In the genomic region with DNA sequence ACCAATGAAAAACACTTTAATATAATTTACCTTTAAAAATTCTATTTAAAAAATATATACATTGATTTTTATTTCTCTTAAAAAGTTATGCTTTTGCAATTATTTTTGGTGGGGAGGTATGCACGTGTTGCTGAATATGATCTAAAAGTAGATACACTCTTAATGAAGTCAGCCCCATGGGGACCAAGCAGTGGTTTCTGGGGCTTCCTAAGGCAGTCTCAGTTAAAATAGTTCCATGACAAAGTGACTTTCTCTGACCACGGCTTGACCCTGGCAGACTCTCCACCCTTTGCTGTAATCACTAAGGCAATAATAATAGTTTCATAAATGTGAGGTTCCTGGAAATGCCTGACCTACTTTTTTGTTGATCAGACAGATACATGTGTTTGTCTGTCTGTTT, we compare ENCODE assay signal across 14 cellular contexts. TPM values are rescaled to one million over a fixed set of nuclear protein-coding genes. Genes with fewer than 3 reads are reported as not detected.
DNase-seq lines count a peak whose midpoint lies in the region; ATAC-seq lines count a peak whose summit lies in the region.
"Had no signal": no experiment of that assay in that cellular context is flagged by ENCODE, and none has a peak within 500 bp of the region (broad histone marks: within the 10 kb centered on the region; RNA-seq: fewer than 3 reads in every experiment).

No MANE protein-coding gene starts in this region.

- H3K27ac Mint-ChIP-seq in activated naive CD8-positive, alpha-beta T cell treated with anti-CD3 and anti-CD28 coated beads for 36 hours: no peak overlapping the region
- H3K27ac Mint-ChIP-seq: activated B cell treated with CpG ODN at 0.5 μM for 24 hours had no signal

- no peaks in the 10 kb centered on the region for H3K27me3 ChIP-seq in neuronal stem cell (ENCODE audit: control insufficient read depth in 3 of 3, insufficient read depth in 3 of 3, low read depth in 1 of 3, low read length in 3 of 3)
- H3K27me3 ChIP-seq: pancreas, testis had no signal

- H3K9ac ChIP-seq in neuronal stem cell (ENCODE audit: low read depth, low read length, poor library complexity): no peak overlapping the region

- H3K4me2 ChIP-seq in neuronal stem cell (ENCODE audit: insufficient read depth, low read length, poor library complexity, severe bottlenecking): no peak overlapping the region

- H4K91ac ChIP-seq in neuronal stem cell (ENCODE audit: low read depth, low read length, poor library complexity): no peak overlapping the region

- H3K14ac ChIP-seq in neuronal stem cell (ENCODE audit: low read length): no peak overlapping the region

- no peaks in the 10 kb centered on the region for H3K36me3 ChIP-seq in neuronal stem cell (replicated peaks in 1 of 2; ENCODE audit: control insufficient read depth in 2 of 2, insufficient read depth in 2 of 2, low read length in 2 of 2)

- H2AK5ac ChIP-seq in neuronal stem cell (ENCODE audit: low read depth, low read length): no peak overlapping the region

- WGBS in neuronal stem cell (ENCODE audit: extremely low coverage in 2 of 2, insufficient read length in 2 of 2, insufficient replicate concordance in 1 of 2), 2 donors: no CpG with 5 or more reads among the region's 2 CpGs

- no peak overlapping the region for H3K4ac ChIP-seq in neuronal stem cell (ENCODE audit: low read length)

- no peak overlapping the region for H3K4me3 ChIP-seq in neuronal stem cell (ENCODE audit: low read length in 2 of 2)
- H3K4me3 ChIP-seq: pancreas, testis had no signal

- H3K36me3 Mint-ChIP-seq in activated naive CD8-positive, alpha-beta T cell treated with anti-CD3 and anti-CD28 coated beads for 36 hours: peaks cover 57% of the 10 kb centered on the region

- no peaks in the 10 kb centered on the region for H3K27me3 Mint-ChIP-seq in activated naive CD8-positive, alpha-beta T cell treated with anti-CD3 and anti-CD28 coated beads for 36 hours
- H3K27me3 Mint-ChIP-seq: activated B cell treated with CpG ODN at 0.5 μM for 24 hours had no signal

- no peak overlapping the region for H3K23ac ChIP-seq in neuronal stem cell (ENCODE audit: low read depth, low read length, poor library complexity)

- ATAC-seq in HG02885 (IDR thresholded peaks at IDR 0.05; ENCODE audit: poor library complexity, unreplicated experiment) (peak; percentile 89), GM18873 (IDR thresholded peaks at IDR 0.05; ENCODE audit: low FRiP score, unreplicated experiment) (no peak)

- peaks cover 47% of the 10 kb centered on the region for H3K4me1 Mint-ChIP-seq in activated naive CD8-positive, alpha-beta T cell treated with anti-CD3 and anti-CD28 coated beads for 36 hours

- no peak overlapping the region for H3K27ac ChIP-seq in neuronal stem cell (replicated peaks; ENCODE audit: low read length)
- H3K27ac ChIP-seq: pancreas, testis had no signal

- no peak overlapping the region for H2BK5ac ChIP-seq in neuronal stem cell (ENCODE audit: low read length)

- DNase-seq in stimulated activated naive CD4-positive, alpha-beta T cell treated with Interleukin-2 at 50 U/mL for 16 hours (lab: John Stamatoyannopoulos, UW): peak; percentile 47
- DNase-seq in stimulated activated naive CD4-positive, alpha-beta T cell (lab: John Stamatoyannopoulos, UW): no peak
- peak; percentile 42 for DNase-seq in activated naive CD8-positive, alpha-beta T cell treated with anti-CD3 and anti-CD28 coated beads for 36 hours
- DNase-seq in stromal cell of bone marrow (ENCODE audit: low read depth) (peak; percentile 18), neuronal stem cell (ENCODE audit: low spot score) (no peak), NCI-H748 treated with DMSO at 0.1 percent for 48 hours (lab: John Stamatoyannopoulos, UW) (no peak)
- DNase-seq: activated B cell treated with CpG ODN at 0.5 μM for 24 hours; AML-193; NCI-H226; pancreas; stimulated activated CD4-positive, alpha-beta T cell treated with anti-CD3 and anti-CD28 coated beads, Interleukin-4, amount 100 ng/mL, for 1 hour; testis had no signal

- H3K18ac ChIP-seq in neuronal stem cell (ENCODE audit: low read length): no peak overlapping the region

- no peaks in the 10 kb centered on the region for H3K9me3 ChIP-seq in neuronal stem cell (replicated peaks in 1 of 2; ENCODE audit: control insufficient read depth in 2 of 2, insufficient read depth in 1 of 2, low read depth in 1 of 2, low read length in 2 of 2)
- H3K9me3 ChIP-seq: pancreas, testis had no signal

- H2AFZ ChIP-seq in neuronal stem cell (ENCODE audit: low read length): no peak overlapping the region

- H3K4me3 Mint-ChIP-seq in activated naive CD8-positive, alpha-beta T cell treated with anti-CD3 and anti-CD28 coated beads for 36 hours: no peak overlapping the region
- H3K4me3 Mint-ChIP-seq: activated B cell treated with CpG ODN at 0.5 μM for 24 hours had no signal

- peaks cover 1% of the 10 kb centered on the region for H3K79me1 ChIP-seq in neuronal stem cell (ENCODE audit: low read depth, low read length)

- no peaks in the 10 kb centered on the region for H3K4me1 ChIP-seq in neuronal stem cell (ENCODE audit: control insufficient read depth in 2 of 2, insufficient read depth in 1 of 2, low read depth in 1 of 2, low read length in 2 of 2)
- H3K4me1 ChIP-seq: pancreas, testis had no signal

- no peak overlapping the region for H2BK120ac ChIP-seq in neuronal stem cell (ENCODE audit: low read depth, low read length)

- H3K9me3 Mint-ChIP-seq in activated naive CD8-positive, alpha-beta T cell treated with anti-CD3 and anti-CD28 coated beads for 36 hours: no peaks in the 10 kb centered on the region
- H3K9me3 Mint-ChIP-seq: activated B cell treated with CpG ODN at 0.5 μM for 24 hours had no signal

- H4K8ac ChIP-seq in neuronal stem cell (ENCODE audit: low read depth, low read length): no peak overlapping the region

- no peak overlapping the region for H2BK12ac ChIP-seq in neuronal stem cell (ENCODE audit: low read length)

- no peak overlapping the region for H2BK15ac ChIP-seq in neuronal stem cell (ENCODE audit: low read length)

RNA-seq across cellular contexts. Expression of a gene that starts 50.4 kb away (rescaled TPM):
- 1 to 10 TPM; 8.1 to 8.8 TPM for total RNA-seq in activated naive CD8-positive, alpha-beta T cell treated with anti-CD3 and anti-CD28 coated beads for 36 hours
- polyA plus RNA-seq in neuronal stem cell (2013, experiment 1 of 2): 0.01 TPM
- 0.04 TPM for polyA plus RNA-seq in neuronal stem cell (2013, experiment 2 of 2)
- polyA plus RNA-seq: pancreas had no signal

Comparison
In these comparisons a context has a peak if more than half of its experiments do, and no peak if none do; other contexts are left out.
1. DNase-seq: peak in stimulated activated naive CD4-positive, alpha-beta T cell treated with Interleukin-2 at 50 U/mL for 16 hours (single experiment), activated naive CD8-positive, alpha-beta T cell treated with anti-CD3 and anti-CD28 coated beads for 36 hours (single experiment) and stromal cell of bone marrow (single experiment); none in stimulated activated naive CD4-positive, alpha-beta T cell (0 of 6), neuronal stem cell (single experiment) and NCI-H748 treated with DMSO at 0.1 percent for 48 hours (single experiment).